In genomic region chr1:238088891-238089290, GRCh38 we compare ENCODE assay signal across 1 cellular context.
TF ChIP-seq lines count a peak whose summit lies in the region.

No MANE protein-coding gene starts in this region.

TF ChIP-seq in GM23338, 12 proteins besides CTCF, POLR2A, EP300 and RAD21 (continued from another document):
- no peak for TF ChIP-seq ZNF462 (CRISPR knock-in tag; IDR thresholded peaks at IDR 0.05)
- no peak for TF ChIP-seq ZNF331 (CRISPR knock-in tag; IDR thresholded peaks at IDR 0.05; ENCODE audit: low read depth)
- TF ChIP-seq CREB1 (CRISPR knock-in tag; IDR thresholded peaks at IDR 0.05; ENCODE audit: low read depth), result no peak
- TF ChIP-seq STAT1 (IDR thresholded peaks at IDR 0.05; ENCODE audit: unreplicated experiment), result no peak
TF ChIP-seq in GM23338: peak in this region for 0.
